16 cellular contexts compared by ENCODE assay signal in the genomic region with DNA sequence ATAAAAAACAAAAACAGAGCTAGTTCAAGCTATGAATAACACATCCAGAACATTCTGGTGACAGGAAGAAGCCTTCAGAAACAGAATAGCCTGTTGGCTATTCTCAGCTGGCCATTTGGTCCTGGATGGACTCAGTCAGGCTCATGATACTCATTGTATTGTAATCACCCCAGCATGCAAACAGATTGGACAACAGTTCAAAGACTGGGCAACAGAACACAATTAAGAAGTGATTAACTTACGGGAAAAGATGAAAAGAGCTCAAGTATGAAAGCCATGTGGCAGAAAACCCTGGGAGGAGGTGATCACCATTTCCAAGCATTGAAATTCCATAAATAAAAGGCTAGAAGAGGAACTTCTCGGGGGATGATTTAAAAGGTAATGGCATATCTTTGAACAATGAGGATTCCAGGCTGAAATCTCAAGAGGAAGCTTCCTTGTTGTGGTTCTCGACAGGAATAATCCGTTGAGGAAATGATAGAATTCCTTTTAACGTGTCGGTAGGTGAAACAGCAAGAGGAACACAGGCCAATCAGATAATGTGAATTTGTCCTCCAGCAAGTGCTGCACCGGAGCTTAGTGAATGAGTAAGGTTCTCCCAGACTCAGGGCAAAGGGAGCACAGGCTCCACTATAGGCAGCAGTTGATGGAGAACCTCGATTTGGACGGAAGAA.
A peak's percentile ranks its signal among the peaks of the same experiment; 100 is the strongest.
DNase-seq lines count a peak whose midpoint lies in the region; ATAC-seq and TF ChIP-seq lines count a peak whose summit lies in the region.
"Had no signal": no experiment of that assay in that cellular context is flagged by ENCODE, and none has a peak within 500 bp of the region (broad histone marks: within the 10 kb centered on the region; RNA-seq: fewer than 3 reads in every experiment).

No MANE protein-coding gene starts in this region.

- no peaks in the 10 kb centered on the region for H3K27me3 Mint-ChIP-seq in nephron (ENCODE audit: low read depth)
- H3K27me3 Mint-ChIP-seq in chondrocyte (ENCODE audit: low read depth): no peaks in the 10 kb centered on the region
- H3K27me3 Mint-ChIP-seq: progenitor cell of endocrine pancreas, T-helper 17 cell, type B pancreatic cell had no signal

- no peaks in the 10 kb centered on the region for H4K20me1 ChIP-seq in BLaER1 treated with 17β-estradiol and CSF1 and Interleukin-3, amounts not matched to agents 10 nM and 100 nM

- peak overlapping the region in 5 of 11 experiments; percentile 40 to 87 (median 80); a peak in 10 of 22 replicates for H3K27ac ChIP-seq in BLaER1 treated with 17β-estradiol and CSF1 and Interleukin-3, amounts not matched to agents 10 nM and 100 nM
- peak overlapping the region; percentile 58 for H3K27ac ChIP-seq in HUES48 (ENCODE audit: low read depth, low read length)
- peak overlapping the region; percentile 46 for H3K27ac ChIP-seq in caudate nucleus (ENCODE audit: low read depth, low read length)
- H3K27ac ChIP-seq in left lung: peak overlapping the region in 1 of 2 donors; percentile 33

- no peaks in the 10 kb centered on the region for H3K36me3 ChIP-seq in BLaER1 treated with 17β-estradiol and CSF1 and Interleukin-3, amounts not matched to agents 10 nM and 100 nM
- H3K36me3 ChIP-seq in HUES48 (ENCODE audit: control insufficient read depth, insufficient read depth, low read length) (no peaks in the 10 kb centered on the region), left lung (no peaks in the 10 kb centered on the region)

- peak overlapping the region in 2 of 11 experiments; percentile 9 to 61; a peak in 1 of 22 replicates for H3K9ac ChIP-seq in BLaER1 treated with 17β-estradiol and CSF1 and Interleukin-3, amounts not matched to agents 10 nM and 100 nM
- no peak overlapping the region for H3K9ac ChIP-seq in HUES48 (ENCODE audit: low read depth, low read length)

- no peak for TF ChIP-seq CTCF in nephron (IDR thresholded peaks at IDR 0.05; ENCODE audit: unreplicated experiment in 3 of 3)
- no peak for TF ChIP-seq CTCF in left lung (IDR thresholded peaks at IDR 0.05)
- TF ChIP-seq CTCF in chondrocyte (IDR thresholded peaks at IDR 0.05): no peak

- peak overlapping the region in 10 of 11 experiments; percentile 57 to 93 (median 76); a peak in 16 of 22 replicates for H3K4me2 ChIP-seq in BLaER1 treated with 17β-estradiol and CSF1 and Interleukin-3, amounts not matched to agents 10 nM and 100 nM

- no peak for DNase-seq in caudate nucleus (lab: John Stamatoyannopoulos, UW)
- no peak for DNase-seq in left lung
- no peak for DNase-seq in chondrocyte (ENCODE audit: low spot score)
- DNase-seq in NCI-H1436 treated with DMSO at 0.1 percent for 48 hours (lab: John Stamatoyannopoulos, UW): no peak
- DNase-seq: activated CD8-positive, alpha-beta memory T cell treated with anti-CD3 and anti-CD28 coated beads, Interleukin-2, amount 50 U/mL, for 4 hours; H7; kidney glomerular epithelial cell; MM.1S; NCI-H526; T-helper 17 cell had no signal

- H3K9me3 Mint-ChIP-seq in nephron: no peaks in the 10 kb centered on the region
- no peaks in the 10 kb centered on the region for H3K9me3 Mint-ChIP-seq in chondrocyte (ENCODE audit: low read depth)

- no peak overlapping the region for H3K4me3 ChIP-seq in BLaER1 treated with 17β-estradiol and CSF1 and Interleukin-3, amounts not matched to agents 10 nM and 100 nM
- H3K4me3 ChIP-seq in HUES48 (ENCODE audit: low read depth, low read length): no peak overlapping the region
- H3K4me3 ChIP-seq in left lung: no peak overlapping the region

- H3K4me1 ChIP-seq in BLaER1 treated with 17β-estradiol and CSF1 and Interleukin-3, amounts not matched to agents 10 nM and 100 nM: peaks cover 65 to 84% (median 80%) of the 10 kb centered on the region in 10 experiments
- peaks cover 45% of the 10 kb centered on the region for H3K4me1 ChIP-seq in HUES48 (ENCODE audit: control insufficient read depth, insufficient read depth, low read length)
- H3K4me1 ChIP-seq in left lung: peaks cover 14 to 48% of the 10 kb centered on the region in 2 donors

- no peak overlapping the region for H3K4me3 Mint-ChIP-seq in nephron
- no peak overlapping the region for H3K4me3 Mint-ChIP-seq in chondrocyte (ENCODE audit: unreplicated experiment)
- H3K4me3 Mint-ChIP-seq: T-helper 17 cell, type B pancreatic cell had no signal

- intact Hi-C loops in left lung (cut with DNase I): no loop called here

- H3K36me3 Mint-ChIP-seq in nephron (ENCODE audit: low read depth): no peaks in the 10 kb centered on the region
- H3K36me3 Mint-ChIP-seq in chondrocyte (ENCODE audit: low read depth): no peaks in the 10 kb centered on the region
- H3K36me3 Mint-ChIP-seq: type B pancreatic cell had no signal

- H3K9me3 ChIP-seq in BLaER1 treated with 17β-estradiol and CSF1 and Interleukin-3, amounts not matched to agents 10 nM and 100 nM (replicated peaks in 1 of 11): no peaks in the 10 kb centered on the region
- no peaks in the 10 kb centered on the region for H3K9me3 ChIP-seq in HUES48 (ENCODE audit: control insufficient read depth, insufficient read depth, low read length)
- no peaks in the 10 kb centered on the region for H3K9me3 ChIP-seq in left lung

- H3K27me3 ChIP-seq in BLaER1 treated with 17β-estradiol and CSF1 and Interleukin-3, amounts not matched to agents 10 nM and 100 nM: no peaks in the 10 kb centered on the region
- no peaks in the 10 kb centered on the region for H3K27me3 ChIP-seq in HUES48 (ENCODE audit: control insufficient read depth, insufficient read depth, low read length)
- H3K27me3 ChIP-seq in left lung: no peaks in the 10 kb centered on the region

- ATAC-seq in left lung (no peak), HG02610 (IDR thresholded peaks at IDR 0.05; ENCODE audit: unreplicated experiment) (no peak)
- ATAC-seq: T-helper 17 cell had no signal

- H3K4me1 Mint-ChIP-seq in nephron (peaks cover 54% of the 10 kb centered on the region), chondrocyte (ENCODE audit: low read depth) (peaks cover 32% of the 10 kb centered on the region)

- H3K27ac Mint-ChIP-seq in nephron (peak overlapping the region in 2 of 3 experiments; percentile 19 to 24), chondrocyte (ENCODE audit: unreplicated experiment) (no peak overlapping the region)
- H3K27ac Mint-ChIP-seq: progenitor cell of endocrine pancreas, type B pancreatic cell had no signal
